ENCODE assay signal across 20 cellular contexts in genomic region chr5:173513521-173513991, GRCh38.
DNase-seq lines count a peak whose midpoint lies in the region; ATAC-seq, FAIRE-seq and TF ChIP-seq lines count a peak whose summit lies in the region.
"Had no signal": no experiment of that assay in that cellular context is flagged by ENCODE, and none has a peak within 500 bp of the region (broad histone marks: within the 10 kb centered on the region; RNA-seq: fewer than 3 reads in every experiment).

No MANE protein-coding gene starts in this region.

- TF ChIP-seq CTCF in Calu3 (IDR thresholded peaks at IDR 0.05; ENCODE audit: unreplicated experiment) (no peak), chondrocyte (IDR thresholded peaks at IDR 0.05) (peak; percentile 57), pancreas (IDR thresholded peaks at IDR 0.05) (no peak), GM10266 (IDR thresholded peaks at IDR 0.05; ENCODE audit: control insufficient read depth, insufficient read depth, low read depth, missing control alignments) (no peak)

- CTCF ChIA-PET in Calu3 (lab: Charles Lee), result interaction anchor here (0.6 to 2.4 kb wide), 7 partner anchors 10 to 220 kb away, joined by 3 to 8 read pairs (median 4); no protein-coding TSS in a partner anchor

- no peaks in the 10 kb centered on the region for H3K27me3 ChIP-seq in pancreas
- H3K27me3 ChIP-seq: cardiac muscle cell had no signal

- H3K27ac Mint-ChIP-seq in Calu3 (ENCODE audit: unreplicated experiment) (peak overlapping the region; percentile 38), chondrocyte (ENCODE audit: unreplicated experiment) (peak overlapping the region; percentile 67)
- H3K27ac Mint-ChIP-seq in stimulated activated naive B cell treated with anti-CD40 and anti-IgM and Interleukin-4, amounts not matched to agents 10 μg/mL and 1 μg/mL and 100 μg/mL, for 72 hours, result no peak overlapping the region
- H3K27ac Mint-ChIP-seq: CD14-positive monocyte; effector memory CD8-positive, alpha-beta T cell; naive B cell had no signal

- H3K9me3 ChIP-seq in pancreas, result no peaks in the 10 kb centered on the region

- peak; percentile 62 to 84 (median 74) for ATAC-seq in pancreas
- no peak for ATAC-seq in stimulated activated naive B cell treated with anti-CD40 and anti-IgM and Interleukin-4, amounts not matched to agents 10 μg/mL and 1 μg/mL and 100 μg/mL, for 72 hours (replicated peaks)
- ATAC-seq: effector memory CD8-positive, alpha-beta T cell; HCT116; HepG2 had no signal

- BruUV-seq in Calu3 (replicated peaks; lab: Mats Ljungman, UMichigan), result no TSS peak

- no peak for FAIRE-seq in pancreas (lab: Jason Lieb, UNC)
- FAIRE-seq: HepG2 had no signal

- H3K27ac ChIP-seq in pancreas, result peak overlapping the region in 2 of 4 donors; percentile 31 to 70
- H3K27ac ChIP-seq: cardiac muscle cell had no signal

- no peaks in the 10 kb centered on the region for H3K36me3 ChIP-seq in pancreas
- H3K36me3 ChIP-seq: cardiac muscle cell had no signal

- H3K4me3 Mint-ChIP-seq in Calu3 (ENCODE audit: low read depth, unreplicated experiment), result no peak overlapping the region
- no peak overlapping the region for H3K4me3 Mint-ChIP-seq in chondrocyte (ENCODE audit: unreplicated experiment)
- no peak overlapping the region for H3K4me3 Mint-ChIP-seq in stimulated activated naive B cell treated with anti-CD40 and anti-IgM and Interleukin-4, amounts not matched to agents 10 μg/mL and 1 μg/mL and 100 μg/mL, for 72 hours
- H3K4me3 Mint-ChIP-seq: CD14-positive monocyte; effector memory CD8-positive, alpha-beta T cell; naive B cell had no signal

- H3K36me3 Mint-ChIP-seq in Calu3 (ENCODE audit: insufficient read depth, unreplicated experiment) (peaks cover 5% of the 10 kb centered on the region), chondrocyte (ENCODE audit: low read depth) (peaks cover 5% of the 10 kb centered on the region)
- no peaks in the 10 kb centered on the region for H3K36me3 Mint-ChIP-seq in stimulated activated naive B cell treated with anti-CD40 and anti-IgM and Interleukin-4, amounts not matched to agents 10 μg/mL and 1 μg/mL and 100 μg/mL, for 72 hours
- H3K36me3 Mint-ChIP-seq: CD14-positive monocyte had no signal

- intact Hi-C loops in Calu3 (cut with micrococcal nuclease; ENCODE audit: unreplicated experiment), result loop anchor here (2.0 to 5.0 kb wide), 4 partner anchors 41 to 186 kb away; partner anchors contain the start of gene STC2
- intact Hi-C loops in pancreas (cut with DNase I), result no loop called here

- H3K4me1 ChIP-seq in pancreas, result peaks cover 27 to 46% (median 32%) of the 10 kb centered on the region in 3 donors

- DNase-seq in Calu3, result no peak
- DNase-seq in M059J (ENCODE audit: low read depth), result peak; percentile 75
- no peak for DNase-seq in chondrocyte (ENCODE audit: low spot score)
- no peak for DNase-seq in pancreas
- no peak for DNase-seq in NCI-H524 treated with DMSO at 0.1 percent for 48 hours (lab: John Stamatoyannopoulos, UW)
- no peak for DNase-seq in stimulated activated naive B cell treated with anti-CD40 and anti-IgM and Interleukin-4, amounts not matched to agents 10 μg/mL and 1 μg/mL and 100 μg/mL, for 72 hours
- no peak for DNase-seq in GM10266 (ENCODE audit: extremely low spot score)
- DNase-seq: activated naive CD4-positive, alpha-beta T cell; DND-41; effector memory CD8-positive, alpha-beta T cell; foreskin melanocyte; naive B cell; NCI-H2081; NCI-H748 treated with DMSO at 0.1 percent for 48 hours; RPMI8226; stimulated activated CD4-positive, alpha-beta T cell treated with anti-CD3 and anti-CD28 coated beads, Interleukin-1b, Interleukin-23, amount 100 ng/mL, for 48 hours had no signal

- peaks cover 8% of the 10 kb centered on the region for H3K9me3 Mint-ChIP-seq in Calu3 (ENCODE audit: low read depth, unreplicated experiment)
- peaks cover 16% of the 10 kb centered on the region for H3K9me3 Mint-ChIP-seq in chondrocyte (ENCODE audit: low read depth)
- peaks cover 0 to 4% of the 10 kb centered on the region in 2 donors for H3K9me3 Mint-ChIP-seq in stimulated activated naive B cell treated with anti-CD40 and anti-IgM and Interleukin-4, amounts not matched to agents 10 μg/mL and 1 μg/mL and 100 μg/mL, for 72 hours

- H3K27me3 Mint-ChIP-seq in Calu3 (ENCODE audit: unreplicated experiment), result no peaks in the 10 kb centered on the region
- H3K27me3 Mint-ChIP-seq in chondrocyte (ENCODE audit: low read depth), result no peaks in the 10 kb centered on the region
- peaks cover 21 to 33% of the 10 kb centered on the region in 2 donors for H3K27me3 Mint-ChIP-seq in stimulated activated naive B cell treated with anti-CD40 and anti-IgM and Interleukin-4, amounts not matched to agents 10 μg/mL and 1 μg/mL and 100 μg/mL, for 72 hours

- H3K4me3 ChIP-seq in pancreas, result no peak overlapping the region
- H3K4me3 ChIP-seq: cardiac muscle cell had no signal

- H3K4me1 Mint-ChIP-seq in Calu3 (ENCODE audit: low read depth, unreplicated experiment) (peaks cover 22% of the 10 kb centered on the region), chondrocyte (ENCODE audit: low read depth) (peaks cover 26% of the 10 kb centered on the region)
- H3K4me1 Mint-ChIP-seq in stimulated activated naive B cell treated with anti-CD40 and anti-IgM and Interleukin-4, amounts not matched to agents 10 μg/mL and 1 μg/mL and 100 μg/mL, for 72 hours, result no peaks in the 10 kb centered on the region
- H3K4me1 Mint-ChIP-seq: CD14-positive monocyte, naive B cell had no signal

Comparison
In these comparisons a context has a peak if more than half of its experiments do, and no peak if none do; other contexts are left out.
1. ATAC-seq: peak in pancreas (4 of 4); none in stimulated activated naive B cell treated with anti-CD40 and anti-IgM and Interleukin-4, amounts not matched to agents 10 μg/mL and 1 μg/mL and 100 μg/mL, for 72 hours (0 of 2).